1 cellular context compared by ENCODE assay signal in genomic region chr21:34891610-34891943, GRCh38.
TF ChIP-seq lines count a peak whose summit lies in the region.

No MANE protein-coding gene starts in this region.

TF ChIP-seq in IMR-90, 13 proteins besides CTCF, POLR2A, EP300 and RAD21 (continued from another document):
- no peak for TF ChIP-seq ELK1 (IDR thresholded peaks at IDR 0.05; ENCODE audit: borderline replicate concordance, low read depth, low read length)
- TF ChIP-seq USF2 (IDR thresholded peaks at IDR 0.05; ENCODE audit: low read depth, low read length), result no peak
- no peak for TF ChIP-seq BHLHE40 (IDR thresholded peaks at IDR 0.05; ENCODE audit: low read depth, low read length)
- TF ChIP-seq SMC3 (IDR thresholded peaks at IDR 0.05; ENCODE audit: low read depth, low read length), result no peak
- TF ChIP-seq CEBPB (IDR thresholded peaks at IDR 0.05; ENCODE audit: low read depth, low read length), result no peak
- no peak for TF ChIP-seq RCOR1 (IDR thresholded peaks at IDR 0.05; ENCODE audit: insufficient replicate concordance, low read length)
- no peak for TF ChIP-seq FOS (IDR thresholded peaks at IDR 0.05; ENCODE audit: low read depth, low read length)
- TF ChIP-seq MAFK (IDR thresholded peaks at IDR 0.05; ENCODE audit: low read depth, low read length), result no peak
TF ChIP-seq in IMR-90: peak in this region for 0.
